Comparison of ENCODE assay signal across 10 cellular contexts in genomic region chr10:95513941-95514392, GRCh38. TPM values are rescaled to one million over a fixed set of nuclear protein-coding genes. Genes with fewer than 3 reads are reported as not detected.
DNase-seq lines count a peak whose midpoint lies in the region; ATAC-seq and TF ChIP-seq lines count a peak whose summit lies in the region.
"Had no signal": no experiment of that assay in that cellular context is flagged by ENCODE, and none has a peak within 500 bp of the region (broad histone marks: within the 10 kb centered on the region; RNA-seq: fewer than 3 reads in every experiment).

No MANE protein-coding gene starts in this region.

- DNase-seq in HK-2 (ENCODE audit: unreplicated experiment) (peak; percentile 41), ascending aorta (ENCODE audit: low spot score in 2 of 2) (peak; percentile 30 to 89), hepatocyte (ENCODE audit: low spot score) (no peak), SJCRH30 (no peak), Caco-2 (no peak)
- DNase-seq: NCI-H1417 had no signal

- ATAC-seq in HG03457 (IDR thresholded peaks at IDR 0.05; ENCODE audit: unreplicated experiment): no peak
- no peak for ATAC-seq in HG03159 (IDR thresholded peaks at IDR 0.05; ENCODE audit: unreplicated experiment)

- peaks cover 83% of the 10 kb centered on the region for H3K79me2 ChIP-seq in hepatocyte

- peaks cover 4 to 7% of the 10 kb centered on the region in 2 donors for H3K36me3 ChIP-seq in ascending aorta
- H3K36me3 ChIP-seq in hepatocyte (replicated peaks; ENCODE audit: insufficient read depth, low read depth): no peaks in the 10 kb centered on the region
- H3K36me3 ChIP-seq in SJCRH30: no peaks in the 10 kb centered on the region
- no peaks in the 10 kb centered on the region for H3K36me3 ChIP-seq in Caco-2 (ENCODE audit: control insufficient read depth, insufficient read depth, low read length)

- H3K4me1 ChIP-seq in ascending aorta (peaks cover 18 to 77% of the 10 kb centered on the region in 2 donors), hepatocyte (ENCODE audit: insufficient read depth) (peaks cover 30% of the 10 kb centered on the region), SJCRH30 (peaks cover 3% of the 10 kb centered on the region; the same call in 1 of the 2 replicates), Caco-2 (peaks cover 51% of the 10 kb centered on the region)

- no peaks in the 10 kb centered on the region for H3K27me3 ChIP-seq in ascending aorta
- H3K27me3 ChIP-seq in hepatocyte: no peaks in the 10 kb centered on the region
- H3K27me3 ChIP-seq in SJCRH30: no peaks in the 10 kb centered on the region
- no peaks in the 10 kb centered on the region for H3K27me3 ChIP-seq in Caco-2 (replicated peaks; ENCODE audit: control insufficient read depth, insufficient read depth, low read length)

- peaks cover 22% of the 10 kb centered on the region for H3K27me3 Mint-ChIP-seq in stimulated activated naive CD8-positive, alpha-beta T cell treated with anti-CD3 and anti-CD28 coated beads, Interleukin-15, Interleukin-2, amounts not matched to agents 100 ng/mL and 50 ng/mL, for 24 hours
- no peaks in the 10 kb centered on the region for H3K27me3 Mint-ChIP-seq in Caco-2 (ENCODE audit: insufficient read depth, unreplicated experiment)

- no peak overlapping the region for H3K4me3 Mint-ChIP-seq in stimulated activated naive CD8-positive, alpha-beta T cell treated with anti-CD3 and anti-CD28 coated beads, Interleukin-15, Interleukin-2, amounts not matched to agents 100 ng/mL and 50 ng/mL, for 24 hours
- no peak overlapping the region for H3K4me3 Mint-ChIP-seq in Caco-2 (ENCODE audit: unreplicated experiment)

- H3K9me2 ChIP-seq in hepatocyte (replicated peaks; ENCODE audit: insufficient read depth): no peaks in the 10 kb centered on the region

- intact Hi-C loops in ascending aorta (cut with DNase I) (loop anchor here (5.0 kb wide), 1 partner anchor 67 kb away; no protein-coding TSS in a partner anchor), Caco-2 (cut with micrococcal nuclease; ENCODE audit: unreplicated experiment) (no loop called here)

- H3K9me3 ChIP-seq in ascending aorta: no peaks in the 10 kb centered on the region
- no peaks in the 10 kb centered on the region for H3K9me3 ChIP-seq in hepatocyte (ENCODE audit: low read depth)
- H3K9me3 ChIP-seq in SJCRH30 (replicated peaks): no peaks in the 10 kb centered on the region
- H3K9me3 ChIP-seq in Caco-2: no peaks in the 10 kb centered on the region

- CTCF ChIA-PET in Caco-2 (lab: Charles Lee): no interaction called here

- H3K4me2 ChIP-seq in hepatocyte: no peak overlapping the region

- H3K9me3 Mint-ChIP-seq in stimulated activated naive CD8-positive, alpha-beta T cell treated with anti-CD3 and anti-CD28 coated beads, Interleukin-15, Interleukin-2, amounts not matched to agents 100 ng/mL and 50 ng/mL, for 24 hours: no peaks in the 10 kb centered on the region
- H3K9me3 Mint-ChIP-seq in Caco-2 (ENCODE audit: unreplicated experiment): no peaks in the 10 kb centered on the region

- no peaks in the 10 kb centered on the region for H4K20me1 ChIP-seq in hepatocyte (ENCODE audit: insufficient read depth, poor library complexity, severe bottlenecking)

- WGBS in hepatocyte (ENCODE audit: low lambda C conversion rate, missing lambda C conversion rate): 81% methylated on average over 2 of the region's 2 CpGs

- no TSS peak for BruUV-seq in Caco-2 (replicated peaks; lab: Mats Ljungman, UMichigan)

- H3K27ac ChIP-seq in ascending aorta (peak overlapping the region; percentile 88 to 92), hepatocyte (peak overlapping the region; percentile 50), SJCRH30 (no peak overlapping the region)

- peak overlapping the region; percentile 7 for H3K27ac Mint-ChIP-seq in stimulated activated naive CD8-positive, alpha-beta T cell treated with anti-CD3 and anti-CD28 coated beads, Interleukin-15, Interleukin-2, amounts not matched to agents 100 ng/mL and 50 ng/mL, for 24 hours
- no peak overlapping the region for H3K27ac Mint-ChIP-seq in Caco-2 (ENCODE audit: unreplicated experiment)

- peaks cover 16% of the 10 kb centered on the region for H3K4me1 Mint-ChIP-seq in stimulated activated naive CD8-positive, alpha-beta T cell treated with anti-CD3 and anti-CD28 coated beads, Interleukin-15, Interleukin-2, amounts not matched to agents 100 ng/mL and 50 ng/mL, for 24 hours (ENCODE audit: low read depth)
- H3K4me1 Mint-ChIP-seq in Caco-2 (ENCODE audit: low read depth, unreplicated experiment): peaks cover 44% of the 10 kb centered on the region

- no peak overlapping the region for H2AFZ ChIP-seq in hepatocyte
- H2AFZ ChIP-seq: parathyroid adenoma had no signal

- no peak for TF ChIP-seq CTCF in ascending aorta (IDR thresholded peaks at IDR 0.05)
- no peak for TF ChIP-seq CTCF in hepatocyte (IDR thresholded peaks at IDR 0.05; ENCODE audit: poor library complexity)
- TF ChIP-seq CTCF in Caco-2 (IDR thresholded peaks at IDR 0.05; ENCODE audit: insufficient read depth in 1 of 2, low read depth in 1 of 2, low read length in 1 of 2, severe bottlenecking in 1 of 2, unreplicated experiment in 1 of 2): no peak

- H3K4me3 ChIP-seq in ascending aorta (no peak overlapping the region), hepatocyte (no peak overlapping the region), SJCRH30 (no peak overlapping the region), Caco-2 (ENCODE audit: low read depth, low read length) (no peak overlapping the region)

- POLR2A ChIA-PET in Caco-2 (lab: Charles Lee): interaction anchor here (0.7 kb wide), 1 partner anchor 20 kb away, joined by 4 read pairs; no protein-coding TSS in a partner anchor

- H3K36me3 Mint-ChIP-seq in stimulated activated naive CD8-positive, alpha-beta T cell treated with anti-CD3 and anti-CD28 coated beads, Interleukin-15, Interleukin-2, amounts not matched to agents 100 ng/mL and 50 ng/mL, for 24 hours (ENCODE audit: low read depth): no peaks in the 10 kb centered on the region
- H3K36me3 Mint-ChIP-seq in Caco-2 (ENCODE audit: insufficient read depth, unreplicated experiment): peaks cover 6% of the 10 kb centered on the region

RNA-seq across cellular contexts. Expression of gene SORBS1, which starts 47.2 kb away (rescaled TPM):
- total RNA-seq in ascending aorta: 416 TPM
- total RNA-seq in hepatocyte: 33.1 and 40.2 TPM in 2 replicates
- polyA plus RNA-seq in hepatocyte: 17.0 and 18.2 TPM in 2 replicates
- total RNA-seq in SJCRH30 (2014; rRNA removed; shearing (Covaris generic)): 12.8 and 17.1 TPM in 2 replicates
- 39.3 and 44.1 TPM in 2 replicates for total RNA-seq in Caco-2 (2022)

Comparison
In these comparisons a context has a peak if more than half of its experiments do, and no peak if none do; other contexts are left out.
1. DNase-seq: peak in HK-2 (single experiment) and ascending aorta (2 of 2); none in hepatocyte (single experiment), SJCRH30 (0 of 2) and Caco-2 (0 of 2).